Comparison of ENCODE assay signal across 11 cellular contexts in the genomic region with DNA sequence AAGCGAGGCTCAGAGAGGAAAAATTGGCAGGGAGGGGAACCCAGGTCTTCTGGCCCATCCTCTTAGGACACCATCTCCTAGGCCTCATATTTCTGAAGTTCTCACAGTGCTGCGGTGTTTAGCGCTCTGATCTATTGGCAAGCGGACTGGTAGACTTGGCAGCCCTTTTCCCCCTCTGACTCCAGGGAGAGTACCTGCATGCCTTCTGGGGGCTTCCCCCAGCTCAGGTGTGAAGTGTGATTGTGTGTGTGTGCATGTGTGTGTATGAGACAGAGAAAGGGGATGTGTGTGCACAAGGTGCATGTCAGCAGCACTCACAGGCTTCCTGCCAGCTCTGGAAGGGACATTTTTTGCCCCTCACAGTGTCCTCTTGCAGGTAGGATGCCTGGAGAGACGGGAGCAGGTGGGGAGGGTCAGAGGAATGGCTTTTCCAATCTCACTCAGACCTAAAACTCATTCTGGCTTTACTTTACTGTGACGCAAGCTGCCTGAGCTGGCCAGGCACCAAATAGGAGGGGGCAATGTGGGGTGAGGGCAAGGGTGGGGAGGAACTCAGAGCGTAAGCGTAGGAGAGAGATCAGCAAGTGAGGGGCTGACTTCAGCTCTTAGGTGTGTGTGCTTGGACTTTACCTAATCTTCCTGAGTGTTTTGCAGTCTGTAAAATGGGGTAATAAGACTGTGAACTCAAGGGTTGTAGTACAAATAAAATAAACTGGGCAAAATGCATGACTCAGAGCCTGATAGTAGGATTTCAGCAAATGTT. TPM values are rescaled to one million over a fixed set of nuclear protein-coding genes. Genes with fewer than 3 reads are reported as not detected.
DNase-seq lines count a peak whose midpoint lies in the region; ATAC-seq and TF ChIP-seq lines count a peak whose summit lies in the region.
"Had no signal": no experiment of that assay in that cellular context is flagged by ENCODE, and none has a peak within 500 bp of the region (broad histone marks: within the 10 kb centered on the region; RNA-seq: fewer than 3 reads in every experiment).

No MANE protein-coding gene starts in this region.

- TF ChIP-seq CTCF in Calu3 (IDR thresholded peaks at IDR 0.05; ENCODE audit: unreplicated experiment) (no peak), SK-N-SH (IDR thresholded peaks at IDR 0.05) (no peak)

- POLR2A ChIA-PET in SK-N-SH (lab: Yijun Ruan, JAX), result no interaction called here

- peaks cover 22% of the 10 kb centered on the region; the same call in 1 of the 2 replicates for H3K79me2 ChIP-seq in SK-N-SH (ENCODE audit: insufficient read depth)

- H2AFZ ChIP-seq in SK-N-SH (ENCODE audit: low read depth), result no peak overlapping the region

- BruUV-seq in Calu3 (replicated peaks; lab: Mats Ljungman, UMichigan), result no TSS peak

- H3K9me3 ChIP-seq in mucosa of stomach (ENCODE audit: control insufficient read depth, low read length) (no peaks in the 10 kb centered on the region), SK-N-SH (no peaks in the 10 kb centered on the region)
- H3K9me3 ChIP-seq: uterus had no signal

- WGBS in SK-N-SH (ENCODE audit: low lambda C conversion rate), result 85% methylated on average over 8 of the region's 8 CpGs

- H4K20me1 ChIP-seq in SK-N-SH (ENCODE audit: insufficient read depth), result peaks cover 5% of the 10 kb centered on the region; the same call in 1 of the 2 replicates

- peak overlapping the region; percentile 52 for H3K4me3 Mint-ChIP-seq in Calu3 (ENCODE audit: low read depth, unreplicated experiment)
- H3K4me3 Mint-ChIP-seq: effector memory CD8-positive, alpha-beta T cell had no signal

- H3K27ac ChIP-seq in SK-N-SH (ENCODE audit: low read depth in 2 of 2, low read length in 1 of 2), result no peak overlapping the region; a peak in 1 of 4 replicates

- no peaks in the 10 kb centered on the region for H3K9me2 ChIP-seq in SK-N-SH

- no peak for TF ChIP-seq RAD21 in SK-N-SH (IDR thresholded peaks at IDR 0.05; ENCODE audit: low read length)

- H3K9me3 Mint-ChIP-seq in Calu3 (ENCODE audit: low read depth, unreplicated experiment), result no peaks in the 10 kb centered on the region
- H3K9me3 Mint-ChIP-seq: effector memory CD8-positive, alpha-beta T cell had no signal

- ATAC-seq in esophagus mucosa, result no peak
- ATAC-seq: effector memory CD8-positive, alpha-beta T cell; Panc1 had no signal

- peaks cover 34% of the 10 kb centered on the region for H3K36me3 Mint-ChIP-seq in Calu3 (ENCODE audit: insufficient read depth, unreplicated experiment)

- H3K9ac ChIP-seq in mucosa of stomach (ENCODE audit: low read length), result peak overlapping the region; percentile 58
- no peak overlapping the region for H3K9ac ChIP-seq in SK-N-SH

- H3K4me1 ChIP-seq in mucosa of stomach (ENCODE audit: control insufficient read depth, insufficient read depth, low read length), result peaks cover 60% of the 10 kb centered on the region
- peaks cover 6 to 12% of the 10 kb centered on the region in 2 experiments; a peak in 3 of 4 replicates for H3K4me1 ChIP-seq in SK-N-SH (ENCODE audit: control insufficient read depth in 1 of 2, insufficient read depth in 2 of 2, low read depth in 1 of 2, low read length in 1 of 2)
- H3K4me1 ChIP-seq: uterus had no signal

- TF ChIP-seq EP300 in SK-N-SH (IDR thresholded peaks at IDR 0.05; ENCODE audit: borderline replicate concordance in 1 of 2, low read depth in 1 of 2, low read length in 1 of 2), result no peak

- H3K4me3 ChIP-seq in mucosa of stomach (ENCODE audit: low read length), result peak overlapping the region; percentile 53
- H3K4me3 ChIP-seq in SK-N-SH (ENCODE audit: low read depth in 2 of 2, low read length in 1 of 2), result no peak overlapping the region
- H3K4me3 ChIP-seq: uterus had no signal

- H3K4me2 ChIP-seq in SK-N-SH, result no peak overlapping the region

- H3K27me3 Mint-ChIP-seq in Calu3 (ENCODE audit: unreplicated experiment), result no peaks in the 10 kb centered on the region
- H3K27me3 Mint-ChIP-seq: effector memory CD8-positive, alpha-beta T cell had no signal

- H3K27ac Mint-ChIP-seq in Calu3 (ENCODE audit: unreplicated experiment), result peak overlapping the region; percentile 76

- H3K36me3 ChIP-seq in mucosa of stomach (ENCODE audit: control insufficient read depth, insufficient read depth, low read length) (peaks cover under 1% of the 10 kb centered on the region), SK-N-SH (replicated peaks in 1 of 2; ENCODE audit: control insufficient read depth in 1 of 2, insufficient read depth in 2 of 2, low read length in 1 of 2) (peaks cover 9 to 18% of the 10 kb centered on the region in 2 experiments)
- H3K36me3 ChIP-seq: uterus had no signal

- no peaks in the 10 kb centered on the region for H3K27me3 ChIP-seq in mucosa of stomach (ENCODE audit: control insufficient read depth, insufficient read depth, low read length)
- no peaks in the 10 kb centered on the region for H3K27me3 ChIP-seq in SK-N-SH (ENCODE audit: insufficient read depth)
- H3K27me3 ChIP-seq: uterus had no signal

- H3F3A ChIP-seq in SK-N-SH (replicated peaks; ENCODE audit: insufficient read depth), result peaks cover 18% of the 10 kb centered on the region

- peaks cover 67% of the 10 kb centered on the region for H3K4me1 Mint-ChIP-seq in Calu3 (ENCODE audit: low read depth, unreplicated experiment)

- intact Hi-C loops in Calu3 (cut with micrococcal nuclease; ENCODE audit: unreplicated experiment), result loop anchor here (2.0 to 5.0 kb wide), 3 partner anchors 34 to 51 kb away; a partner anchor contains a TSS

- DNase-seq in Calu3 (peak; percentile 43), amniotic epithelial cell (ENCODE audit: low read depth) (peak; percentile 37), NCI-H1105 treated with DMSO at 0.1 percent for 48 hours (lab: John Stamatoyannopoulos, UW) (no peak), SK-N-SH (no peak)
- DNase-seq: activated naive CD4-positive, alpha-beta T cell treated with Interleukin-2 at 50 U/mL for 16 hours; effector memory CD8-positive, alpha-beta T cell; uterus had no signal

- CTCF ChIA-PET in Calu3 (lab: Charles Lee), result interaction anchor here (1.0 to 1.1 kb wide), 5 partner anchors 15 to 110 kb away, joined by 3 to 10 read pairs (median 8); a partner anchor contains a TSS
- CTCF ChIA-PET in SK-N-SH (lab: Yijun Ruan, JAX), result no interaction called here

TF ChIP-seq in SK-N-SH, 30 proteins besides CTCF, POLR2A, EP300 and RAD21:
- TF ChIP-seq, protein P1, sequence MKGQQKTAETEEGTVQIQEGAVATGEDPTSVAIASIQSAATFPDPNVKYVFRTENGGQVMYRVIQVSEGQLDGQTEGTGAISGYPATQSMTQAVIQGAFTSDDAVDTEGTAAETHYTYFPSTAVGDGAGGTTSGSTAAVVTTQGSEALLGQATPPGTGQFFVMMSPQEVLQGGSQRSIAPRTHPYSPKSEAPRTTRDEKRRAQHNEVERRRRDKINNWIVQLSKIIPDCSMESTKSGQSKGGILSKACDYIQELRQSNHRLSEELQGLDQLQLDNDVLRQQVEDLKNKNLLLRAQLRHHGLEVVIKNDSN (IDR thresholded peaks at IDR 0.05; ENCODE audit: borderline replicate concordance, low read depth), result no peak
- TF ChIP-seq RXRA (IDR thresholded peaks at IDR 0.05; ENCODE audit: borderline replicate concordance, low read depth) (no peak), RCOR1 (IDR thresholded peaks at IDR 0.05; ENCODE audit: low read length) (no peak), FOXM1 (IDR thresholded peaks at IDR 0.05; ENCODE audit: low read depth) (no peak), EZH2phosphoT487 (IDR thresholded peaks at IDR 0.05; ENCODE audit: borderline replicate concordance, low read depth) (no peak), RFX5 (IDR thresholded peaks at IDR 0.05; ENCODE audit: low read length) (no peak), SIN3A (IDR thresholded peaks at IDR 0.05; ENCODE audit: borderline replicate concordance, low read depth, low read length) (no peak)
- TF ChIP-seq, protein P2, sequence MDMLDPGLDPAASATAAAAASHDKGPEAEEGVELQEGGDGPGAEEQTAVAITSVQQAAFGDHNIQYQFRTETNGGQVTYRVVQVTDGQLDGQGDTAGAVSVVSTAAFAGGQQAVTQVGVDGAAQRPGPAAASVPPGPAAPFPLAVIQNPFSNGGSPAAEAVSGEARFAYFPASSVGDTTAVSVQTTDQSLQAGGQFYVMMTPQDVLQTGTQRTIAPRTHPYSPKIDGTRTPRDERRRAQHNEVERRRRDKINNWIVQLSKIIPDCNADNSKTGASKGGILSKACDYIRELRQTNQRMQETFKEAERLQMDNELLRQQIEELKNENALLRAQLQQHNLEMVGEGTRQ (IDR thresholded peaks at IDR 0.05; ENCODE audit: borderline replicate concordance, low read depth, low read length), result no peak
TF ChIP-seq in SK-N-SH: peak in this region for 0.

RNA-seq across cellular contexts. Expression of a gene that starts 4.0 kb away (rescaled TPM):
- total RNA-seq in Calu3 (2022) (25.5 and 30.6 TPM in 2 replicates), esophagus mucosa (12.9 TPM)
- 0.76 and 0.95 TPM in 2 replicates for polyA plus RNA-seq in SK-N-SH (2012; rRNA removed)
- 0.24 and 0.30 TPM in 2 replicates for polyA plus RNA-seq in SK-N-SH (2012; cell fraction: cytosol; rRNA removed)
- 2.9 and 3.1 TPM in 2 replicates for polyA plus RNA-seq in SK-N-SH (2012; cell fraction: nucleus; rRNA removed)

RNA-seq across cellular contexts. Expression of a gene that starts 8.2 kb away (rescaled TPM):
- total RNA-seq in Calu3 (2022), result 32.4 and 34.2 TPM in 2 replicates
- 18.4 TPM for total RNA-seq in esophagus mucosa
- polyA plus RNA-seq in SK-N-SH (2012; rRNA removed), result 40.9 and 41.6 TPM in 2 replicates
- polyA plus RNA-seq in SK-N-SH (2012; cell fraction: cytosol; rRNA removed), result 33.4 and 42.7 TPM in 2 replicates
- polyA plus RNA-seq in SK-N-SH (2012; cell fraction: nucleus; rRNA removed), result 11.4 and 15.2 TPM in 2 replicates

RNA-seq across cellular contexts. Expression of a gene that starts 18.2 kb away (rescaled TPM):
- total RNA-seq in Calu3 (2022), result 19.1 and 24.7 TPM in 2 replicates
- total RNA-seq in esophagus mucosa, result 26.6 TPM
- 17.3 and 17.9 TPM in 2 replicates for polyA plus RNA-seq in SK-N-SH (2012; rRNA removed)
- 6.7 and 11.4 TPM in 2 replicates for polyA plus RNA-seq in SK-N-SH (2012; cell fraction: cytosol; rRNA removed)
- polyA plus RNA-seq in SK-N-SH (2012; cell fraction: nucleus; rRNA removed), result 52.7 and 62.2 TPM in 2 replicates

RNA-seq across cellular contexts. Expression of a gene that starts 18.6 kb away (rescaled TPM):
- 0.71 and 1.3 TPM in 2 replicates for total RNA-seq in Calu3 (2022)
- not detected for total RNA-seq in esophagus mucosa
- polyA plus RNA-seq in SK-N-SH (2012; rRNA removed), result 0.11 TPM in 1 of 2 replicates, not detected in the other
- polyA plus RNA-seq in SK-N-SH (2012; cell fraction: cytosol; rRNA removed), result 0.04 and 0.08 TPM in 2 replicates
- not detected in 2 replicates for polyA plus RNA-seq in SK-N-SH (2012; cell fraction: nucleus; rRNA removed)
- total RNA-seq: osteoblast had no signal

RNA-seq across cellular contexts. Expression of a gene that starts 35.0 kb away (rescaled TPM):
- total RNA-seq in Calu3 (2022) (23.2 and 25.4 TPM in 2 replicates), esophagus mucosa (4.6 TPM)
- polyA plus RNA-seq in SK-N-SH (2012; rRNA removed), result 77.6 and 86.9 TPM in 2 replicates
- polyA plus RNA-seq in SK-N-SH (2012; cell fraction: cytosol; rRNA removed), result 46.9 and 64.3 TPM in 2 replicates
- polyA plus RNA-seq in SK-N-SH (2012; cell fraction: nucleus; rRNA removed), result 96.4 and 104 TPM in 2 replicates

Comparison
In these comparisons a context has a peak if more than half of its experiments do, and no peak if none do; other contexts are left out.
1. DNase-seq: peak in Calu3 (single experiment) and amniotic epithelial cell (single experiment); none in NCI-H1105 treated with DMSO at 0.1 percent for 48 hours (single experiment) and SK-N-SH (single experiment).